ENCODE assay signal across 29 cellular contexts in genomic region chr5:78661044-78661443, GRCh38. TPM values are rescaled to one million over a fixed set of nuclear protein-coding genes. Genes with fewer than 3 reads are reported as not detected.
"Had no signal": no experiment of that assay in that cellular context is flagged by ENCODE, and none has a peak within 500 bp of the region (broad histone marks: within the 10 kb centered on the region; RNA-seq: fewer than 3 reads in every experiment).

No MANE protein-coding gene starts in this region.

- H3K4me1 Mint-ChIP-seq: activated CD4-positive, alpha-beta T cell treated with anti-CD3 and anti-CD28 coated beads for 36 hours; activated CD8-positive, alpha-beta memory T cell treated with anti-CD3 and anti-CD28 coated beads, Interleukin-2, amount 10 ng/mL, durations not matched to agents 7 days and 5 days; central memory CD8-positive, alpha-beta T cell; stimulated activated memory B cell treated with anti-CD40 and anti-IgM and Interleukin-4, amounts not matched to agents 10 μg/mL and 1 μg/mL and 100 μg/mL, for 72 hours; stimulated activated naive CD8-positive, alpha-beta T cell treated with anti-CD3 and anti-CD28 coated beads, Interleukin-15, amount 100 ng/mL, for 72 hours had no signal

- H3K9me3 ChIP-seq: breast epithelium, gastroesophageal sphincter, pancreas, psoas muscle, uterus had no signal

- H3K27me3 Mint-ChIP-seq: stimulated activated memory B cell treated with anti-CD40 and anti-IgM and Interleukin-4, amounts not matched to agents 10 μg/mL and 1 μg/mL and 100 μg/mL, for 72 hours; stimulated activated naive CD8-positive, alpha-beta T cell treated with anti-CD3 and anti-CD28 coated beads, Interleukin-15, amount 100 ng/mL, for 72 hours; type B pancreatic cell had no signal

- H3K4me3 Mint-ChIP-seq: activated CD4-positive, alpha-beta T cell treated with anti-CD3 and anti-CD28 coated beads for 36 hours; activated CD8-positive, alpha-beta memory T cell treated with anti-CD3 and anti-CD28 coated beads, Interleukin-2, amount 10 ng/mL, durations not matched to agents 7 days and 5 days; activated CD8-positive, alpha-beta T cell treated with anti-CD3 and anti-CD28 coated beads, Interleukin-2, amount 10 ng/mL, durations not matched to agents 7 days and 5 days; central memory CD8-positive, alpha-beta T cell; mesothelial cell of epicardium; naive B cell; stimulated activated memory B cell treated with anti-CD40 and anti-IgM and Interleukin-4, amounts not matched to agents 10 μg/mL and 1 μg/mL and 100 μg/mL, for 72 hours; stimulated activated naive CD8-positive, alpha-beta T cell treated with anti-CD3 and anti-CD28 coated beads, Interleukin-15, amount 100 ng/mL, for 72 hours; T-helper 2 cell treated with Interferon-gamma antibody and Interleukin-4, amounts not matched to agents 5 μg/mL and 100 μg/mL, for 36 hours; type B pancreatic cell had no signal

- H3K27ac ChIP-seq: breast epithelium, gastroesophageal sphincter, hepatocyte, psoas muscle, uterus had no signal

- H3K4me1 ChIP-seq: breast epithelium, gastroesophageal sphincter, psoas muscle, uterus had no signal

- H3K4me2 ChIP-seq: hepatocyte, smooth muscle cell had no signal

- H3K27me3 ChIP-seq: breast epithelium, gastroesophageal sphincter, hepatocyte, pancreas, uterus had no signal

- H3K27ac Mint-ChIP-seq: activated CD4-positive, alpha-beta T cell treated with anti-CD3 and anti-CD28 coated beads for 36 hours; activated CD8-positive, alpha-beta memory T cell treated with anti-CD3 and anti-CD28 coated beads, Interleukin-2, amount 10 ng/mL, durations not matched to agents 7 days and 5 days; activated CD8-positive, alpha-beta T cell treated with anti-CD3 and anti-CD28 coated beads, Interleukin-2, amount 10 ng/mL, durations not matched to agents 7 days and 5 days; activated naive CD4-positive, alpha-beta T cell treated with anti-CD3 and anti-CD28 coated beads, Interleukin-2, amount 50 U/mL, for 72 hours; stimulated activated memory B cell treated with anti-CD40 and anti-IgM and Interleukin-4, amounts not matched to agents 10 μg/mL and 1 μg/mL and 100 μg/mL, for 72 hours; stimulated activated naive CD8-positive, alpha-beta T cell treated with anti-CD3 and anti-CD28 coated beads, Interleukin-15, amount 100 ng/mL, for 72 hours; T-helper 2 cell treated with Interferon-gamma antibody and Interleukin-4, amounts not matched to agents 5 μg/mL and 100 μg/mL, for 36 hours; type B pancreatic cell had no signal

- H3K36me3 Mint-ChIP-seq: activated CD8-positive, alpha-beta memory T cell treated with anti-CD3 and anti-CD28 coated beads, Interleukin-2, amount 10 ng/mL, durations not matched to agents 7 days and 5 days; activated naive CD4-positive, alpha-beta T cell treated with anti-CD3 and anti-CD28 coated beads, Interleukin-2, amount 50 U/mL, for 72 hours; mesothelial cell of epicardium; naive B cell; stimulated activated memory B cell treated with anti-CD40 and anti-IgM and Interleukin-4, amounts not matched to agents 10 μg/mL and 1 μg/mL and 100 μg/mL, for 72 hours; type B pancreatic cell had no signal

- H3K9me3 Mint-ChIP-seq: activated naive CD4-positive, alpha-beta T cell treated with anti-CD3 and anti-CD28 coated beads, Interleukin-2, amount 50 U/mL, for 72 hours; central memory CD8-positive, alpha-beta T cell; stimulated activated naive CD8-positive, alpha-beta T cell treated with anti-CD3 and anti-CD28 coated beads, Interleukin-15, amount 100 ng/mL, for 72 hours; T-helper 2 cell treated with Interferon-gamma antibody and Interleukin-4, amounts not matched to agents 5 μg/mL and 100 μg/mL, for 36 hours; type B pancreatic cell had no signal

- H3K79me2 ChIP-seq: hepatocyte had no signal

- H2AFZ ChIP-seq: hepatocyte had no signal

- ATAC-seq: activated CD4-positive, alpha-beta T cell treated with anti-CD3 and anti-CD28 coated beads for 36 hours; activated CD8-positive, alpha-beta memory T cell treated with anti-CD3 and anti-CD28 coated beads, Interleukin-2, amount 10 ng/mL, durations not matched to agents 7 days and 5 days; activated CD8-positive, alpha-beta T cell treated with anti-CD3 and anti-CD28 coated beads, Interleukin-2, amount 10 ng/mL, durations not matched to agents 7 days and 5 days; activated naive CD4-positive, alpha-beta T cell treated with anti-CD3 and anti-CD28 coated beads, Interleukin-2, amount 50 U/mL, for 72 hours; gastroesophageal sphincter; left colon; psoas muscle; stimulated activated naive CD8-positive, alpha-beta T cell treated with anti-CD3 and anti-CD28 coated beads, Interleukin-15, amount 100 ng/mL, for 72 hours had no signal

- DNase-seq: activated CD4-positive, alpha-beta T cell treated with anti-CD3 and anti-CD28 coated beads for 36 hours; activated CD4-positive, CD25-positive, alpha-beta regulatory T cell; activated CD8-positive, alpha-beta memory T cell treated with anti-CD3 and anti-CD28 coated beads, Interleukin-2, amount 10 ng/mL, durations not matched to agents 7 days and 5 days; activated CD8-positive, alpha-beta T cell treated with anti-CD3 and anti-CD28 coated beads, Interleukin-2, amount 10 ng/mL, durations not matched to agents 7 days and 5 days; activated naive CD4-positive, alpha-beta T cell; activated T-cell treated with anti-CD3 and anti-CD28 coated beads, Interleukin-2, amount 50 U/mL, for 48 hours; dermis blood vessel endothelial cell; effector CD4-positive, alpha-beta T cell; left colon; naive B cell; nucleus accumbens; pancreas; psoas muscle; stimulated activated CD4-positive, alpha-beta T cell treated with anti-CD3 and anti-CD28 coated beads, Interleukin-1b, Interleukin-23, amount 100 ng/mL, for 48 hours; stimulated activated CD4-positive, alpha-beta T cell treated with anti-CD3 and anti-CD28 coated beads, Interleukin-4, amount 100 ng/mL, for 4 hours; stimulated activated CD8-positive, alpha-beta memory T cell treated with anti-CD3 and anti-CD28 coated beads, Interleukin-4, amount 100 ng/mL, for 48 hours; stimulated activated naive CD8-positive, alpha-beta T cell treated with anti-CD3 and anti-CD28 coated beads, Interleukin-15, amount 100 ng/mL, for 72 hours; substantia nigra; uterus had no signal

- H3K36me3 ChIP-seq: breast epithelium, gastroesophageal sphincter, pancreas, uterus had no signal

- H3K4me3 ChIP-seq: breast epithelium, gastroesophageal sphincter, hepatocyte, pancreas, psoas muscle, smooth muscle cell, uterus had no signal

RNA-seq across cellular contexts. Expression of gene LHFPL2, which starts 12.5 kb away (rescaled TPM):
- total RNA-seq: activated CD8-positive, alpha-beta memory T cell treated with anti-CD3 and anti-CD28 coated beads, Interleukin-2, amount 10 ng/mL, durations not matched to agents 7 days and 5 days had no signal
